1 cellular context compared by ENCODE assay signal in the genomic region with DNA sequence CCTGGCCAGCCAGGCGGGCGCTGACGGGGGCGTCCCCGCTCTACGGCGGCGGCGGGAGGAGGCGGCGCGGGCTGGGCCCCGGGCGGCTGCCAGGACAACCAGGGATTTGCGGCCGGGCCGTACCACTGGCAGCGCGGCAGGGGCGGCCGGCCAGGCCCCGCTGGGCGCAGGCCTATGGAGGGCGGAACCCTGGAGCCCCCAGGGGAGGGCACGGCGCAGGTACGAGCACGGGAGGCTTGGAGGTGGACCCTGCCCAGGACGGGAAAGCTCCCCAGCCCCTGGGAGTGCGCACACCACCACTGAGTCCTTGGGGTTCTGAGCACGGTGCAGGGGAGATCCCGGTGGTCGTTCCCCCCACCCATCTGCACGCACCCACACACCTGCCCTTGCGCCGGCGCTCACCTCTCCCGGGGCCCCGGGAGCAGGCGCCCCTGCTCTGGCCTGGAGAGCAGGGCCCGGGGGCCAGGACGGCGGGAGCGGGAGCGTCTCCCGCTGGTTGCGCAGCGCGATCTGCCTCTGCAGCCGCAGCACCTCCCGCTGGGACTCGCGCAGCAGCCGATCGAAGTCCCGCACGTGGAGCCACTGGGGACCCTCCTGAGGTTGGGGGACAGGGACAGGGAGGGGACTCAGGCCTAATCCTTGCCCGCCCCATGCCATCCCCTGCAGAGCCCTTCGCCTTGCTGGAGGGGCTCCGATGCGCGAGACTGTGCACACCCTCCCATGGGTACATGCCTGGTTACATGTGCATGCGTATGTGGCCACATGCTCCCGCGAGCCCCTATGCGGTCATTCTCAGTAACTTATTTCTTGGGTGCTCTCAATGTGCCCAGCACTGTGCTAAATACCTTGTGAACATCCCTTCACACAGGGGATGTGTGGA.
TF ChIP-seq lines count a peak whose summit lies in the region.

No MANE protein-coding gene starts in this region.

TF ChIP-seq in WTC11, 78 proteins besides CTCF, POLR2A, EP300 and RAD21 (continued from another document):
- TF ChIP-seq, protein P1, sequence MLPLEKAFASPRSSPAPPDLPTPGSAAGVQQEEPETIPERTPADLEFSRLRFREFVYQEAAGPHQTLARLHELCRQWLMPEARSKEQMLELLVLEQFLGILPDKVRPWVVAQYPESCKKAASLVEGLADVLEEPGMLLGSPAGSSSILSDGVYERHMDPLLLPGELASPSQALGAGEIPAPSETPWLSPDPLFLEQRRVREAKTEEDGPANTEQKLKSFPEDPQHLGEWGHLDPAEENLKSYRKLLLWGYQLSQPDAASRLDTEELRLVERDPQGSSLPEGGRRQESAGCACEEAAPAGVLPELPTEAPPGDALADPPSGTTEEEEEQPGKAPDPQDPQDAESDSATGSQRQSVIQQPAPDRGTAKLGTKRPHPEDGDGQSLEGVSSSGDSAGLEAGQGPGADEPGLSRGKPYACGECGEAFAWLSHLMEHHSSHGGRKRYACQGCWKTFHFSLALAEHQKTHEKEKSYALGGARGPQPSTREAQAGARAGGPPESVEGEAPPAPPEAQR (CRISPR knock-in tag; IDR thresholded peaks at IDR 0.05), result no peak
- TF ChIP-seq TCF7 (CRISPR knock-in tag; IDR thresholded peaks at IDR 0.05; ENCODE audit: low read depth) (no peak), ZNF416 (CRISPR knock-in tag; IDR thresholded peaks at IDR 0.05) (no peak), OVOL2 (CRISPR knock-in tag; IDR thresholded peaks at IDR 0.05; ENCODE audit: borderline replicate concordance) (no peak), SOX15 (CRISPR knock-in tag; IDR thresholded peaks at IDR 0.05) (no peak)
- TF ChIP-seq, protein P2, sequence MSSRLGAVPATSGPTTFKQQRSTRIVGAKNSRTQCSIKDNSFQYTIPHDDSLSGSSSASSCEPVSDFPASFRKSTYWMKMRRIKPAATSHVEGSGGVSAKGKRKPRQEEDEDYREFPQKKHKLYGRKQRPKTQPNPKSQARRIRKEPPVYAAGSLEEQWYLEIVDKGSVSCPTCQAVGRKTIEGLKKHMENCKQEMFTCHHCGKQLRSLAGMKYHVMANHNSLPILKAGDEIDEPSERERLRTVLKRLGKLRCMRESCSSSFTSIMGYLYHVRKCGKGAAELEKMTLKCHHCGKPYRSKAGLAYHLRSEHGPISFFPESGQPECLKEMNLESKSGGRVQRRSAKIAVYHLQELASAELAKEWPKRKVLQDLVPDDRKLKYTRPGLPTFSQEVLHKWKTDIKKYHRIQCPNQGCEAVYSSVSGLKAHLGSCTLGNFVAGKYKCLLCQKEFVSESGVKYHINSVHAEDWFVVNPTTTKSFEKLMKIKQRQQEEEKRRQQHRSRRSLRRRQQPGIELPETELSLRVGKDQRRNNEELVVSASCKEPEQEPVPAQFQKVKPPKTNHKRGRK (CRISPR knock-in tag; IDR thresholded peaks at IDR 0.05; ENCODE audit: borderline replicate concordance), result no peak
- TF ChIP-seq, protein P3, sequence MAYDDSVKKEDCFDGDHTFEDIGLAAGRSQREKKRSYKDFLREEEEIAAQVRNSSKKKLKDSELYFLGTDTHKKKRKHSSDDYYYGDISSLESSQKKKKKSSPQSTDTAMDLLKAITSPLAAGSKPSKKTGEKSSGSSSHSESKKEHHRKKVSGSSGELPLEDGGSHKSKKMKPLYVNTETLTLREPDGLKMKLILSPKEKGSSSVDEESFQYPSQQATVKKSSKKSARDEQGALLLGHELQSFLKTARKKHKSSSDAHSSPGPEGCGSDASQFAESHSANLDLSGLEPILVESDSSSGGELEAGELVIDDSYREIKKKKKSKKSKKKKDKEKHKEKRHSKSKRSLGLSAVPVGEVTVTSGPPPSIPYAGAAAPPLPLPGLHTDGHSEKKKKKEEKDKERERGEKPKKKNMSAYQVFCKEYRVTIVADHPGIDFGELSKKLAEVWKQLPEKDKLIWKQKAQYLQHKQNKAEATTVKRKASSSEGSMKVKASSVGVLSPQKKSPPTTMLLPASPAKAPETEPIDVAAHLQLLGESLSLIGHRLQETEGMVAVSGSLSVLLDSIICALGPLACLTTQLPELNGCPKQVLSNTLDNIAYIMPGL (CRISPR knock-in tag; IDR thresholded peaks at IDR 0.05), result 0 out of 2 replicates have a peak, but pooled peaks have one; percentile 21
- TF ChIP-seq, protein P4, sequence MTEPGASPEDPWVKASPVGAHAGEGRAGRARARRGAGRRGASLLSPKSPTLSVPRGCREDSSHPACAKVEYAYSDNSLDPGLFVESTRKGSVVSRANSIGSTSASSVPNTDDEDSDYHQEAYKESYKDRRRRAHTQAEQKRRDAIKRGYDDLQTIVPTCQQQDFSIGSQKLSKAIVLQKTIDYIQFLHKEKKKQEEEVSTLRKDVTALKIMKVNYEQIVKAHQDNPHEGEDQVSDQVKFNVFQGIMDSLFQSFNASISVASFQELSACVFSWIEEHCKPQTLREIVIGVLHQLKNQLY (CRISPR knock-in tag; IDR thresholded peaks at IDR 0.05), result no peak
- TF ChIP-seq, protein P5, sequence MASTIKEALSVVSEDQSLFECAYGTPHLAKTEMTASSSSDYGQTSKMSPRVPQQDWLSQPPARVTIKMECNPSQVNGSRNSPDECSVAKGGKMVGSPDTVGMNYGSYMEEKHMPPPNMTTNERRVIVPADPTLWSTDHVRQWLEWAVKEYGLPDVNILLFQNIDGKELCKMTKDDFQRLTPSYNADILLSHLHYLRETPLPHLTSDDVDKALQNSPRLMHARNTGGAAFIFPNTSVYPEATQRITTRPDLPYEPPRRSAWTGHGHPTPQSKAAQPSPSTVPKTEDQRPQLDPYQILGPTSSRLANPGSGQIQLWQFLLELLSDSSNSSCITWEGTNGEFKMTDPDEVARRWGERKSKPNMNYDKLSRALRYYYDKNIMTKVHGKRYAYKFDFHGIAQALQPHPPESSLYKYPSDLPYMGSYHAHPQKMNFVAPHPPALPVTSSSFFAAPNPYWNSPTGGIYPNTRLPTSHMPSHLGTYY (CRISPR knock-in tag; IDR thresholded peaks at IDR 0.05), result no peak
TF ChIP-seq in WTC11: peak in this region for 14.
